Comparison of ENCODE assay signal across 1 cellular context in the genomic region with DNA sequence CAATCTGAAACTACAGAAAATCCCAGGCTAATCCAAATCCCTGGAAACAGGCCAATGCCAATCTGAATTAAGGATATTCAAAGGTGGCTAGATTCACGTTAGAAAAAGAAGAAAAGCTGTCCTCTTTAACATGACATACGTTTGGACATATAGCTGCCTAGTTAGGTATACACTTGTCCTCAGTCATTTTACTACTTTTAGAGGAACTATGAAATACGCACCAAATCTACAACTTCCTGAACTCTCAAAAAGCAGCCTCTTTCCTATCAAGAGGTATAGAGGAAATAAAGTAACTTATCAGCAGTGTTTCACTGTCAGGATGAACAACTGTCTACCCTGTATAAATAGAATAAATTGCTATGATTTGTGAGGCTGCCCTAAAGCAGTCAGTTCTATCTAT.
TF ChIP-seq lines count a peak whose summit lies in the region.

No MANE protein-coding gene starts in this region.

TF ChIP-seq in WTC11, 78 proteins besides CTCF, POLR2A, EP300 and RAD21 (continued from another document):
- no peak for TF ChIP-seq ZNF416 (CRISPR knock-in tag; IDR thresholded peaks at IDR 0.05)
- TF ChIP-seq, protein P1, sequence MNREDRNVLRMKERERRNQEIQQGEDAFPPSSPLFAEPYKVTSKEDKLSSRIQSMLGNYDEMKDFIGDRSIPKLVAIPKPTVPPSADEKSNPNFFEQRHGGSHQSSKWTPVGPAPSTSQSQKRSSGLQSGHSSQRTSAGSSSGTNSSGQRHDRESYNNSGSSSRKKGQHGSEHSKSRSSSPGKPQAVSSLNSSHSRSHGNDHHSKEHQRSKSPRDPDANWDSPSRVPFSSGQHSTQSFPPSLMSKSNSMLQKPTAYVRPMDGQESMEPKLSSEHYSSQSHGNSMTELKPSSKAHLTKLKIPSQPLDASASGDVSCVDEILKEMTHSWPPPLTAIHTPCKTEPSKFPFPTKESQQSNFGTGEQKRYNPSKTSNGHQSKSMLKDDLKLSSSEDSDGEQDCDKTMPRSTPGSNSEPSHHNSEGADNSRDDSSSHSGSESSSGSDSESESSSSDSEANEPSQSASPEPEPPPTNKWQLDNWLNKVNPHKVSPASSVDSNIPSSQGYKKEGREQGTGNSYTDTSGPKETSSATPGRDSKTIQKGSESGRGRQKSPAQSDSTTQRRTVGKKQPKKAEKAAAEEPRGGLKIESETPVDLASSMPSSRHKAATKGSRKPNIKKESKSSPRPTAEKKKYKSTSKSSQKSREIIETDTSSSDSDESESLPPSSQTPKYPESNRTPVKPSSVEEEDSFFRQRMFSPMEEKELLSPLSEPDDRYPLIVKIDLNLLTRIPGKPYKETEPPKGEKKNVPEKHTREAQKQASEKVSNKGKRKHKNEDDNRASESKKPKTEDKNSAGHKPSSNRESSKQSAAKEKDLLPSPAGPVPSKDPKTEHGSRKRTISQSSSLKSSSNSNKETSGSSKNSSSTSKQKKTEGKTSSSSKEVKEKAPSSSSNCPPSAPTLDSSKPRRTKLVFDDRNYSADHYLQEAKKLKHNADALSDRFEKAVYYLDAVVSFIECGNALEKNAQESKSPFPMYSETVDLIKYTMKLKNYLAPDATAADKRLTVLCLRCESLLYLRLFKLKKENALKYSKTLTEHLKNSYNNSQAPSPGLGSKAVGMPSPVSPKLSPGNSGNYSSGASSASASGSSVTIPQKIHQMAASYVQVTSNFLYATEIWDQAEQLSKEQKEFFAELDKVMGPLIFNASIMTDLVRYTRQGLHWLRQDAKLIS (CRISPR knock-in tag; IDR thresholded peaks at IDR 0.05; ENCODE audit: borderline replicate concordance), result no peak
